Comparison of ENCODE assay signal across 8 cellular contexts in genomic region chr7:55597944-55598499, GRCh38. TPM values are rescaled to one million over a fixed set of nuclear protein-coding genes. Genes with fewer than 3 reads are reported as not detected.
A peak's percentile ranks its signal among the peaks of the same experiment; 100 is the strongest.
DNase-seq lines count a peak whose midpoint lies in the region; ATAC-seq and TF ChIP-seq lines count a peak whose summit lies in the region.
"Not testable (repeated sequence)": the region's sequence is repeated elsewhere in the genome, so short reads cannot be mapped to it uniquely, and the experiment has no call there.

No MANE protein-coding gene starts in this region.

- intact Hi-C loops in CD4-positive, alpha-beta T cell (cut with DNase I, micrococcal nuclease) = loop anchor here (1.0 to 5.0 kb wide), 2 partner anchors 165 to 316 kb away; no protein-coding TSS in a partner anchor
- intact Hi-C loops in sciatic nerve (cut with DNase I) = not testable (repeated sequence)

- peaks cover 17% of the 10 kb centered on the region for H3K27me3 Mint-ChIP-seq in CD4-positive, alpha-beta T cell
- H3K27me3 Mint-ChIP-seq in T-helper 17 cell = peaks cover 20% of the 10 kb centered on the region

- not testable (repeated sequence) for H3K27ac Mint-ChIP-seq in CD4-positive, alpha-beta T cell; T-helper 17 cell

- not testable (repeated sequence) for H3K4me3 ChIP-seq in kidney epithelial cell (ENCODE audit: low read depth, low read length)

- peak; percentile 63 for ATAC-seq in CD4-positive, alpha-beta T cell (ENCODE audit: poor library complexity)
- peak; percentile 77 for ATAC-seq in GM18907 (IDR thresholded peaks at IDR 0.05; ENCODE audit: unreplicated experiment)
- peak; percentile 49 for ATAC-seq in HG02852 (IDR thresholded peaks at IDR 0.05; ENCODE audit: unreplicated experiment)
- peak; percentile 70 for ATAC-seq in T-helper 17 cell
- peak; percentile 38 for ATAC-seq in sciatic nerve

- POLR2A ChIA-PET in CD4-positive, alpha-beta T cell (lab: Charles Lee) = interaction anchor here (0.6 kb wide), 2 partner anchors 162 to 232 kb away, joined by 3 read pairs; partner anchors contain the start of gene LANCL2

- TF ChIP-seq CTCF in CD4-positive, alpha-beta T cell (IDR thresholded peaks at IDR 0.05) = peak; percentile 62
- TF ChIP-seq CTCF in kidney epithelial cell (IDR thresholded peaks at IDR 0.05; ENCODE audit: insufficient read depth, low read length, poor library complexity, severe bottlenecking) = peak; percentile 35

- H3K36me3 ChIP-seq in kidney epithelial cell (ENCODE audit: control insufficient read depth, insufficient read depth, low read length) = not testable (repeated sequence)

- not testable (repeated sequence) for DNase-seq in CD4-positive, alpha-beta T cell; T-helper 17 cell; kidney epithelial cell (ENCODE audit: low read depth); sciatic nerve (ENCODE audit: low spot score)
- DNase-seq in NCI-H1092 treated with DMSO at 0.1 percent for 48 hours (lab: John Stamatoyannopoulos, UW) (peak; percentile 22), dermis blood vessel endothelial cell (peak; percentile 42)

- not testable (repeated sequence) for H3K36me3 Mint-ChIP-seq in CD4-positive, alpha-beta T cell (ENCODE audit: low read depth); T-helper 17 cell (ENCODE audit: low read depth)

- H3K4me3 Mint-ChIP-seq in CD4-positive, alpha-beta T cell; T-helper 17 cell: not testable (repeated sequence)

- not testable (repeated sequence) for H3K27me3 ChIP-seq in CD4-positive, alpha-beta T cell (ENCODE audit: control insufficient read depth, insufficient read depth, low read length); kidney epithelial cell (ENCODE audit: control insufficient read depth, insufficient read depth, low read length)

- H3K9me3 ChIP-seq in CD4-positive, alpha-beta T cell (ENCODE audit: control insufficient read depth, low read length); T-helper 17 cell (ENCODE audit: control insufficient read depth, low read length, poor library complexity, severe bottlenecking): not testable (repeated sequence)

- H3K4me1 Mint-ChIP-seq in CD4-positive, alpha-beta T cell (ENCODE audit: low read depth) = peaks cover 16% of the 10 kb centered on the region
- H3K4me1 Mint-ChIP-seq in T-helper 17 cell = peaks cover 14% of the 10 kb centered on the region

- not testable (repeated sequence) for H3K27ac ChIP-seq in CD4-positive, alpha-beta T cell (ENCODE audit: low read depth, low read length)

- H3K9me3 Mint-ChIP-seq in CD4-positive, alpha-beta T cell = not testable (repeated sequence)

- CTCF ChIA-PET in CD4-positive, alpha-beta T cell (lab: Charles Lee) = interaction anchor here (0.7 to 1.4 kb wide), 3 partner anchors 39 to 64 kb away, joined by 3 read pairs; no protein-coding TSS in a partner anchor

RNA-seq across cellular contexts. Expression of gene VOPP1, which starts 25.7 kb away (rescaled TPM):
- 10 to 100 TPM; 49.6 to 53.1 TPM for total RNA-seq in CD4-positive, alpha-beta T cell
- 100 to 1,000 TPM; 114 to 120 TPM for total RNA-seq in T-helper 17 cell
- 140 and 171 TPM in 2 replicates for total RNA-seq in dermis blood vessel endothelial cell
- 115 and 118 TPM in 2 replicates for total RNA-seq in kidney epithelial cell
- total RNA-seq in sciatic nerve = 66.2 TPM
